In genomic region chr3:49029563-49029884, GRCh38 we compare ENCODE assay signal across 8 cellular contexts. TPM values are rescaled to one million over a fixed set of nuclear protein-coding genes. Genes with fewer than 3 reads are reported as not detected.
DNase-seq lines count a peak whose midpoint lies in the region; ATAC-seq and TF ChIP-seq lines count a peak whose summit lies in the region.

No MANE protein-coding gene starts in this region.

- ATAC-seq in HG02884 (IDR thresholded peaks at IDR 0.05; ENCODE audit: unreplicated experiment): no peak

- peak overlapping the region; percentile 97 for H3K27ac Mint-ChIP-seq in activated naive CD4-positive, alpha-beta T cell treated with anti-CD3 and anti-CD28 coated beads, Interleukin-2, amount 50 U/mL, for 24 hours
- H3K27ac Mint-ChIP-seq in brain (peak overlapping the region; percentile 99 to 100 (median 99)), mesothelial cell of epicardium (peak overlapping the region; percentile 97), type B pancreatic cell (peak overlapping the region; percentile 95)

- peak overlapping the region; percentile 98 for H3K4me3 Mint-ChIP-seq in activated naive CD4-positive, alpha-beta T cell treated with anti-CD3 and anti-CD28 coated beads, Interleukin-2, amount 50 U/mL, for 24 hours
- H3K4me3 Mint-ChIP-seq in brain (peak overlapping the region; percentile 95 to 99 (median 98)), mesothelial cell of epicardium (peak overlapping the region; percentile 91), type B pancreatic cell (peak overlapping the region; percentile 98)

- DNase-seq in activated naive CD4-positive, alpha-beta T cell treated with anti-CD3 and anti-CD28 coated beads, Interleukin-2, amount 50 U/mL, for 16 hours: no peak
- no peak for DNase-seq in mesothelial cell of epicardium (ENCODE audit: low spot score in 2 of 2, unreplicated experiment in 2 of 2)
- no peak for DNase-seq in type B pancreatic cell (ENCODE audit: extremely low spot score, unreplicated experiment)
- no peak for DNase-seq in AML-193 (lab: John Stamatoyannopoulos, UW)
- no peak for DNase-seq in superior temporal gyrus (ENCODE audit: extremely low spot score)

- H3K4me1 Mint-ChIP-seq in activated naive CD4-positive, alpha-beta T cell treated with anti-CD3 and anti-CD28 coated beads, Interleukin-2, amount 50 U/mL, for 24 hours: peaks cover 41% of the 10 kb centered on the region
- H3K4me1 Mint-ChIP-seq in brain: peaks cover 41% of the 10 kb centered on the region
- H3K4me1 Mint-ChIP-seq in mesothelial cell of epicardium: peaks cover 19% of the 10 kb centered on the region
- H3K4me1 Mint-ChIP-seq in type B pancreatic cell (ENCODE audit: unreplicated experiment): peaks cover 27% of the 10 kb centered on the region

- peaks cover 22% of the 10 kb centered on the region for H3K36me3 Mint-ChIP-seq in activated naive CD4-positive, alpha-beta T cell treated with anti-CD3 and anti-CD28 coated beads, Interleukin-2, amount 50 U/mL, for 24 hours
- H3K36me3 Mint-ChIP-seq in brain (peaks cover 63% of the 10 kb centered on the region), mesothelial cell of epicardium (peaks cover 20% of the 10 kb centered on the region), type B pancreatic cell (peaks cover 27% of the 10 kb centered on the region)

- no peaks in the 10 kb centered on the region for H3K27me3 Mint-ChIP-seq in activated naive CD4-positive, alpha-beta T cell treated with anti-CD3 and anti-CD28 coated beads, Interleukin-2, amount 50 U/mL, for 24 hours
- H3K27me3 Mint-ChIP-seq in brain (peaks cover 6% of the 10 kb centered on the region), mesothelial cell of epicardium (ENCODE audit: low read depth) (no peaks in the 10 kb centered on the region), type B pancreatic cell (no peaks in the 10 kb centered on the region)

- TF ChIP-seq CTCF in brain (conservative IDR thresholded peaks at IDR 0.05) (no peak), mesothelial cell of epicardium (IDR thresholded peaks at IDR 0.05; ENCODE audit: unreplicated experiment) (no peak), type B pancreatic cell (conservative IDR thresholded peaks at IDR 0.05) (no peak)

- H3K9me3 Mint-ChIP-seq in activated naive CD4-positive, alpha-beta T cell treated with anti-CD3 and anti-CD28 coated beads, Interleukin-2, amount 50 U/mL, for 24 hours: no peaks in the 10 kb centered on the region
- H3K9me3 Mint-ChIP-seq in brain (peaks cover 0 to 5% (median 0%) of the 10 kb centered on the region in 5 experiments), mesothelial cell of epicardium (no peaks in the 10 kb centered on the region), type B pancreatic cell (no peaks in the 10 kb centered on the region)

RNA-seq across cellular contexts. Expression of gene IMPDH2, which starts 0.3 kb away (rescaled TPM):
- polyA plus RNA-seq in brain (ENCODE audit: insufficient read depth, low read depth, low replicate concordance): 130 TPM
- 207 to 217 TPM (median 216 TPM) in 3 replicates for total RNA-seq in mesothelial cell of epicardium
- 221 and 256 TPM in 2 replicates for total RNA-seq in type B pancreatic cell (ENCODE audit: low replicate concordance)

RNA-seq across cellular contexts. Expression of gene NDUFAF3, which starts 7.6 kb away (rescaled TPM):
- polyA plus RNA-seq in brain (ENCODE audit: insufficient read depth, low read depth, low replicate concordance): 165 TPM
- total RNA-seq in mesothelial cell of epicardium: 61.4 to 63.4 TPM (median 62.0 TPM) in 3 replicates
- total RNA-seq in type B pancreatic cell (ENCODE audit: low replicate concordance): 62.0 and 67.0 TPM in 2 replicates

RNA-seq across cellular contexts. Expression of gene DALRD3, which starts 11.1 kb away (rescaled TPM):
- 28.8 TPM for polyA plus RNA-seq in brain (ENCODE audit: insufficient read depth, low read depth, low replicate concordance)
- total RNA-seq in mesothelial cell of epicardium: 22.1 to 24.2 TPM (median 23.4 TPM) in 3 replicates
- total RNA-seq in type B pancreatic cell (ENCODE audit: low replicate concordance): 31.2 and 36.0 TPM in 2 replicates

RNA-seq across cellular contexts. Expression of gene WDR6, which starts 22.3 kb away (rescaled TPM):
- 109 TPM for polyA plus RNA-seq in brain (ENCODE audit: insufficient read depth, low read depth, low replicate concordance)
- 384 to 409 TPM (median 396 TPM) in 3 replicates for total RNA-seq in mesothelial cell of epicardium
- total RNA-seq in type B pancreatic cell (ENCODE audit: low replicate concordance): 272 and 334 TPM in 2 replicates

RNA-seq across cellular contexts. Expression of gene P4HTM, which starts 39.5 kb away (rescaled TPM):
- 64.8 TPM for polyA plus RNA-seq in brain (ENCODE audit: insufficient read depth, low read depth, low replicate concordance)
- 57.9 to 59.9 TPM (median 58.4 TPM) in 3 replicates for total RNA-seq in mesothelial cell of epicardium
- total RNA-seq in type B pancreatic cell (ENCODE audit: low replicate concordance): 47.4 and 54.8 TPM in 2 replicates
